ENCODE assay signal across 28 cellular contexts in the genomic region with DNA sequence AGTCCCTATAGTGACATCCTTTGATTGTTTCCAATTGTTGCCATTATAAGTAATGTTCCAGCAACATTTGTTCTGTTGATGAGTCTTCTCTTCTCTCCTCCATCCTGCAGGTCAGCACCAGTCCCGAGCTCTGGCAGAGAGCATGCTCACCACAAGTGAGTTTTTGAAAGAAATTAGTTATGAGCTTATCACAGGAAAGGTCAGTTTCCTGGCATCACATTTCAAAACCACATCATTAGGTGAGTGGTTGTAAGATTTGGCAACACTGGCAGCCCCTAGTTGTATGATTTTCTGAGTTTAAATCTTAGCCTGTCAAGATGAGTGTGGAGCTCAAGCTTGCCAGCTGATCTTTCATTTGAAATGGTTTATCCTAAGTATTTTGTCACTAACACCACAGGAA.
DNase-seq lines count a peak whose midpoint lies in the region; ATAC-seq and TF ChIP-seq lines count a peak whose summit lies in the region.
"Had no signal": no experiment of that assay in that cellular context is flagged by ENCODE, and none has a peak within 500 bp of the region (broad histone marks: within the 10 kb centered on the region; RNA-seq: fewer than 3 reads in every experiment).

No MANE protein-coding gene starts in this region.

- no peaks in the 10 kb centered on the region for H3K36me3 ChIP-seq in MG63
- H3K36me3 ChIP-seq: heart right ventricle, SJSA1, thoracic aorta, vagina had no signal

- no peaks in the 10 kb centered on the region for H3K27me3 ChIP-seq in MG63
- H3K27me3 ChIP-seq: heart right ventricle, SJSA1, vagina had no signal

- no peak overlapping the region for H3K4me3 ChIP-seq in MG63
- no peak overlapping the region for H3K4me3 ChIP-seq in astrocyte of the cerebellum (ENCODE audit: low read depth, low read length)
- H3K4me3 ChIP-seq: heart right ventricle, SJSA1, thoracic aorta, vagina had no signal

- in situ Hi-C loops in astrocyte of the cerebellum (cut with HindIII; ENCODE audit: low sequenced_read_pairs) = loop anchor here (5.0 kb wide), 1 partner anchor 244 kb away; no protein-coding TSS in a partner anchor

- intact Hi-C loops in sciatic nerve (cut with DNase I) = no loop called here
- intact Hi-C loops in posterior vena cava (cut with DNase I) = no loop called here

- peak; percentile 54 for DNase-seq in Daoy (ENCODE audit: low read depth)
- DNase-seq in MG63 = peak; percentile 9
- peak; percentile 62 for DNase-seq in astrocyte of the cerebellum (ENCODE audit: low read depth)
- peak; percentile 7 for DNase-seq in iris pigment epithelial cell (ENCODE audit: low read depth)
- no peak for DNase-seq in sciatic nerve (ENCODE audit: low spot score)
- no peak for DNase-seq in NCI-H2196 treated with DMSO at 0.1 percent for 48 hours (lab: John Stamatoyannopoulos, UW; ENCODE audit: unreplicated experiment)
- no peak for DNase-seq in posterior vena cava (ENCODE audit: low spot score)
- DNase-seq: activated CD4-positive, alpha-beta T cell treated with anti-CD3 and anti-CD28 coated beads for 48 hours; activated CD8-positive, alpha-beta memory T cell treated with anti-CD3 and anti-CD28 coated beads, Interleukin-2, amount 10 ng/mL, durations not matched to agents 7 days and 5 days; activated naive CD4-positive, alpha-beta T cell treated with anti-CD3 and anti-CD28 coated beads for 36 hours; activated T-cell treated with anti-CD3 and anti-CD28 coated beads, Interleukin-2, amount 50 U/mL, for 72 hours; amniotic stem cell; DMS53; H7; heart right ventricle; mesendoderm; NCI-H1417 treated with DMSO at 0.1 percent for 48 hours; NCI-H510A treated with DMSO at 0.1 percent for 48 hours; nucleus accumbens; retina; stimulated activated CD4-positive, alpha-beta T cell treated with anti-CD3 and anti-CD28 coated beads, Interleukin-12 subunit alpha, Interleukin-12 subunit beta, amount 100 ng/mL, for 4 hours; stimulated activated CD4-positive, alpha-beta T cell treated with anti-CD3 and anti-CD28 coated beads, Interleukin-4, amount 100 ng/mL, for 4 hours; stimulated activated naive CD4-positive, alpha-beta T cell treated with Interleukin-2 at 50 U/mL for 16 hours; T-cell had no signal

- no peak for TF ChIP-seq CTCF in astrocyte of the cerebellum (IDR thresholded peaks at IDR 0.05; ENCODE audit: low read depth, low read length, missing control alignments)

- ATAC-seq in sciatic nerve (no peak), HG02678 (IDR thresholded peaks at IDR 0.05; ENCODE audit: unreplicated experiment) (no peak)
- ATAC-seq: activated CD8-positive, alpha-beta memory T cell treated with anti-CD3 and anti-CD28 coated beads, Interleukin-2, amount 10 ng/mL, durations not matched to agents 7 days and 5 days; activated T-cell treated with anti-CD3 and anti-CD28 coated beads, Interleukin-2, amount 50 U/mL, for 72 hours; T-cell had no signal

- H3K9me3 ChIP-seq in MG63 = no peaks in the 10 kb centered on the region
- H3K9me3 ChIP-seq: heart right ventricle, SJSA1, thoracic aorta, vagina had no signal

Comparison
In these comparisons a context has a peak if more than half of its experiments do, and no peak if none do; other contexts are left out.
1. DNase-seq: peak in Daoy (single experiment), MG63 (single experiment), astrocyte of the cerebellum (single experiment) and iris pigment epithelial cell (single experiment); none in sciatic nerve (single experiment), NCI-H2196 treated with DMSO at 0.1 percent for 48 hours (single experiment) and posterior vena cava (single experiment).